ENCODE assay signal across 8 cellular contexts in genomic region chr11:18526130-18526520, GRCh38. TPM values are rescaled to one million over a fixed set of nuclear protein-coding genes. Genes with fewer than 3 reads are reported as not detected.
DNase-seq lines count a peak whose midpoint lies in the region; TF ChIP-seq lines count a peak whose summit lies in the region.

No MANE protein-coding gene starts in this region.

- DNase-seq in SJSA1 (ENCODE audit: low read depth in 1 of 2, low spot score in 2 of 2) (no peak), fibroblast of villous mesenchyme (ENCODE audit: low read depth) (no peak), renal cortical epithelial cell (ENCODE audit: low read depth) (peak; percentile 24), ureter (ENCODE audit: low spot score) (no peak), NCI-H345 (lab: John Stamatoyannopoulos, UW) (no peak), Ammon's horn (ENCODE audit: low spot score) (no peak), SW 1271 (lab: John Stamatoyannopoulos, UW) (no peak)

- H3K36me3 ChIP-seq in SJSA1: peaks cover 14% of the 10 kb centered on the region

- TF ChIP-seq CTCF in GM12875 (IDR thresholded peaks at IDR 0.05; ENCODE audit: borderline replicate concordance, insufficient read depth, low read depth, low read length) (no peak), fibroblast of villous mesenchyme (IDR thresholded peaks at IDR 0.05; ENCODE audit: insufficient read depth, low read depth, low read length) (no peak)

- H3K4me3 ChIP-seq in GM12875 (ENCODE audit: low read depth, low read length) (peak overlapping the region; percentile 96), SJSA1 (peak overlapping the region; percentile 90), fibroblast of villous mesenchyme (ENCODE audit: low read depth, low read length) (peak overlapping the region; percentile 96)

- H3K27ac ChIP-seq in SJSA1: peak overlapping the region; percentile 95

- H3K27me3 ChIP-seq in SJSA1 (replicated peaks): no peaks in the 10 kb centered on the region

- peaks cover 4% of the 10 kb centered on the region; the same call in 1 of the 2 replicates for H3K4me1 ChIP-seq in SJSA1 (replicated peaks)

- no peaks in the 10 kb centered on the region for H3K9me3 ChIP-seq in SJSA1 (replicated peaks)

RNA-seq across cellular contexts. Expression of gene TSG101, which starts 0.6 kb away (rescaled TPM):
- 27.3 and 55.9 TPM in 2 replicates for total RNA-seq in SJSA1 (2014; rRNA removed; shearing (Covaris generic))
- total RNA-seq in fibroblast of villous mesenchyme (46.1 and 60.9 TPM in 2 replicates), renal cortical epithelial cell (64.8 and 95.5 TPM in 2 replicates), ureter (51.5 TPM)
